In the genomic region with DNA sequence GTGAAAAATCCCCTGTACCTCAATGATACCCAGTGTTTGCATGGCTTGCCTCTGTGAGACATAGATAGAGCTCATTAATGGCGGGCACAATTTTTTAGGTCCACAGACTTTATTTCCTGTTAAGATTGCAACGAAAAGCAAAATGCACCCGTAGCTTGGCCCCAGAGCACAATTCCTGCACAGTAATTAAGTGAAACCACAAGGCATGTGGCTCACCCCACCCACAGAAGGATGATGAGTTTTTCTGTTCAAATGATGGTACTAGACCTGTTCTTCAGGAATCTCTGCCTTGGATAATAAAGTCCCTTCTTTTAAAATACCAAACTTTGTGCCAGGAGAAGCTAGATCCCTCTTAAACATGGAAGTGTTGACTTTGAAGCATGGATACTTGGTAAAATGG, we compare ENCODE assay signal across 29 cellular contexts.
"Had no signal": no experiment of that assay in that cellular context is flagged by ENCODE, and none has a peak within 500 bp of the region (broad histone marks: within the 10 kb centered on the region; RNA-seq: fewer than 3 reads in every experiment).

No MANE protein-coding gene starts in this region.

- H3K27me3 ChIP-seq: adrenal gland, ascending aorta, gastrocnemius medialis, neutrophil, right lobe of liver, thyroid gland had no signal

- H3K9me3 Mint-ChIP-seq: T-helper 1 cell treated with Interleukin-12 subunit alpha and Interleukin-12 subunit beta and Interleukin-4 antibody, amounts not matched to agents 30 μg/mL and 1 μg/mL, for 36 hours had no signal

- H3K36me3 ChIP-seq: adrenal gland, ascending aorta, gastrocnemius medialis, left ventricle myocardium inferior, neutrophil, right lobe of liver, thyroid gland, WERI-Rb-1 had no signal

- H3K27ac ChIP-seq: adrenal gland, ascending aorta, neutrophil, right lobe of liver, skin epidermis, thyroid gland, WERI-Rb-1 had no signal

- H3K27me3 Mint-ChIP-seq: stimulated activated naive CD8-positive, alpha-beta T cell treated with anti-CD3 and anti-CD28 coated beads, Interleukin-15, amount 100 ng/mL, for 72 hours had no signal

- H3K4me3 Mint-ChIP-seq: activated naive CD8-positive, alpha-beta T cell treated with anti-CD3 and anti-CD28 coated beads for 36 hours; nephron progenitor cell; stimulated activated effector memory CD8-positive, alpha-beta T cell treated with anti-CD3 and anti-CD28 coated beads, Interleukin-12 subunit alpha, Interleukin-12 subunit beta, amount 100 ng/mL, for 72 hours; stimulated activated naive CD8-positive, alpha-beta T cell treated with anti-CD3 and anti-CD28 coated beads, Interleukin-15, amount 100 ng/mL, for 72 hours; T-helper 1 cell treated with Interleukin-12 subunit alpha and Interleukin-12 subunit beta and Interleukin-4 antibody, amounts not matched to agents 30 μg/mL and 1 μg/mL, for 36 hours had no signal

- H3K4me1 ChIP-seq: adrenal gland, ascending aorta, right lobe of liver, thyroid gland had no signal

- H3K4me3 ChIP-seq: adrenal gland, ascending aorta, gastrocnemius medialis, lung, mucosa of descending colon, right lobe of liver, skin epidermis, thyroid gland had no signal

- H3K4me1 Mint-ChIP-seq: activated naive CD8-positive, alpha-beta T cell treated with anti-CD3 and anti-CD28 coated beads for 36 hours; nephron progenitor cell; stimulated activated effector memory CD8-positive, alpha-beta T cell treated with anti-CD3 and anti-CD28 coated beads, Interleukin-12 subunit alpha, Interleukin-12 subunit beta, amount 100 ng/mL, for 72 hours; stimulated activated naive CD8-positive, alpha-beta T cell treated with anti-CD3 and anti-CD28 coated beads, Interleukin-15, amount 100 ng/mL, for 72 hours had no signal

- H3K9me3 ChIP-seq: adrenal gland, ascending aorta, gastrocnemius medialis, left ventricle myocardium inferior, neutrophil, right lobe of liver, thyroid gland had no signal

- H3K36me3 Mint-ChIP-seq: activated naive CD8-positive, alpha-beta T cell treated with anti-CD3 and anti-CD28 coated beads for 36 hours; stimulated activated effector memory CD8-positive, alpha-beta T cell treated with anti-CD3 and anti-CD28 coated beads, Interleukin-12 subunit alpha, Interleukin-12 subunit beta, amount 100 ng/mL, for 72 hours had no signal

- H3K27ac Mint-ChIP-seq: activated naive CD8-positive, alpha-beta T cell treated with anti-CD3 and anti-CD28 coated beads for 36 hours; nephron progenitor cell; stimulated activated effector memory CD8-positive, alpha-beta T cell treated with anti-CD3 and anti-CD28 coated beads, Interleukin-12 subunit alpha, Interleukin-12 subunit beta, amount 100 ng/mL, for 72 hours; stimulated activated naive CD8-positive, alpha-beta T cell treated with anti-CD3 and anti-CD28 coated beads, Interleukin-15, amount 100 ng/mL, for 72 hours; T-helper 1 cell treated with Interleukin-12 subunit alpha and Interleukin-12 subunit beta and Interleukin-4 antibody, amounts not matched to agents 30 μg/mL and 1 μg/mL, for 36 hours had no signal

- DNase-seq: activated CD4-positive, alpha-beta T cell treated with anti-CD3 and anti-CD28 coated beads for 48 hours; activated CD4-positive, alpha-beta T cell treated with anti-CD3 and anti-CD28 coated beads, Interleukin-2, amount 50 U/mL, for 48 hours; activated CD8-positive, alpha-beta memory T cell treated with anti-CD3 and anti-CD28 coated beads for 24 hours; activated effector memory CD4-positive, alpha-beta T cell treated with Interleukin-2 at 50 U/mL for 16 hours; activated naive CD4-positive, alpha-beta T cell treated with Interleukin-2 at 50 U/mL for 16 hours; activated naive CD8-positive, alpha-beta T cell treated with anti-CD3 and anti-CD28 coated beads for 36 hours; adrenal gland; central memory CD4-positive, alpha-beta T cell; dermis blood vessel endothelial cell; effector CD8-positive, alpha-beta T cell; gastrocnemius medialis; glutamatergic neuron; left ventricle myocardium inferior; mucosa of descending colon; nephron progenitor cell; right lobe of liver; stimulated activated CD4-positive, alpha-beta T cell treated with anti-CD3 and anti-CD28 coated beads, Interleukin-4, amount 100 ng/mL, for 24 hours; stimulated activated naive CD8-positive, alpha-beta T cell treated with anti-CD3 and anti-CD28 coated beads, Interleukin-15, amount 100 ng/mL, for 72 hours; substantia nigra; T1000; thyroid gland; WERI-Rb-1 had no signal

- ATAC-seq: activated CD4-positive, CD25-positive, alpha-beta regulatory T cell treated with anti-CD3 and anti-CD28 coated beads, Interleukin-2, amount 50 U/mL, for 24 hours; gastrocnemius medialis; mucosa of descending colon; right lobe of liver; stimulated activated effector memory CD8-positive, alpha-beta T cell treated with anti-CD3 and anti-CD28 coated beads, Interleukin-12 subunit alpha, Interleukin-12 subunit beta, amount 100 ng/mL, for 72 hours; stimulated activated naive CD8-positive, alpha-beta T cell treated with anti-CD3 and anti-CD28 coated beads, Interleukin-15, amount 100 ng/mL, for 72 hours had no signal
